In the genomic region with DNA sequence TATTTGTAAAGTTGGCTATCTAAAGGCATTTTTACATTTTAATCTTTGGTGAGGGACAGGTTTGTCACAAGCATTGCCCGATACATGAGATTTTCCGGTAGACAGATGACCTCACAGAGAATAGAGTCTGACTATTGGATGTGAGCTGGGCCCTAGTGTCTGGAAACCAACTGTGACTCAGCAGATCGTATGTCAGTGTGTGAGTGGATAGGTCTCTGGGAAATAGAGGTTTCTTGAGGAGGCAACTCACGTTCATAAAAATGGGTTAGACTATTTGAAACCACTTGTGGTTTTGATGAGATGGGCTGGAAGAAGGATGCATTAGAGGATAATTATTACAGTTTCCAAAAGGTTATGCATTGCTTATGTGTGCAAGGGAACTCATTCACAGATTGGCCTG, we compare ENCODE assay signal across 23 cellular contexts. TPM values are rescaled to one million over a fixed set of nuclear protein-coding genes. Genes with fewer than 3 reads are reported as not detected.
"Had no signal": no experiment of that assay in that cellular context is flagged by ENCODE, and none has a peak within 500 bp of the region (broad histone marks: within the 10 kb centered on the region; RNA-seq: fewer than 3 reads in every experiment).

No MANE protein-coding gene starts in this region.

- H3K4me1 ChIP-seq: Peyer's patch, SJCRH30 had no signal

- H3K9me3 ChIP-seq: MG63, SJCRH30 had no signal

- H3K27me3 ChIP-seq: MG63, Peyer's patch, SJCRH30 had no signal

- H3K36me3 ChIP-seq: MG63, Peyer's patch, SJCRH30 had no signal

- DNase-seq: MG63, NCI-H1092, NCI-H1105 treated with DMSO at 0.1 percent for 48 hours, NCI-H1417 treated with DMSO at 0.1 percent for 48 hours, NCI-H146, NCI-H1694 treated with DMSO at 0.1 percent for 48 hours, NCI-H1930, NCI-H2081, NCI-H2107, NCI-H2227 treated with DMSO at 0.1 percent for 48 hours, NCI-H524 treated with DMSO at 0.1 percent for 48 hours, NCI-H69, NCI-H774, OCI-M1, PC-9, Peyer's patch, SHP77 treated with DMSO at 0.1 percent for 48 hours, SJCRH30 had no signal

- H3K4me3 ChIP-seq: MG63, PC-9, Peyer's patch, SJCRH30 had no signal

- H3K27ac ChIP-seq: KMS-11, PC-9, Peyer's patch, SJCRH30 had no signal

- ATAC-seq: Right ventricle myocardium inferior, SK-N-SH treated with all-trans-retinoic acid at 6 μM for 48 hours had no signal

RNA-seq across cellular contexts. Expression of gene HS6ST3, which starts 19.2 kb away (rescaled TPM):
- total RNA-seq: NCI-H460, PC-9, RPMI7951 had no signal
